15 cellular contexts compared by ENCODE assay signal in genomic region chr7:157693071-157693520, GRCh38.
DNase-seq lines count a peak whose midpoint lies in the region; ATAC-seq lines count a peak whose summit lies in the region.
"Had no signal": no experiment of that assay in that cellular context is flagged by ENCODE, and none has a peak within 500 bp of the region (broad histone marks: within the 10 kb centered on the region; RNA-seq: fewer than 3 reads in every experiment).

No MANE protein-coding gene starts in this region.

- H3K27ac Mint-ChIP-seq in activated naive CD8-positive, alpha-beta T cell treated with anti-CD3 and anti-CD28 coated beads, Interleukin-2, amount 10 ng/mL, durations not matched to agents 7 days and 5 days = no peak overlapping the region
- no peak overlapping the region for H3K27ac Mint-ChIP-seq in activated naive CD8-positive, alpha-beta T cell treated with anti-CD3 and anti-CD28 coated beads, Interleukin-2, amount 50 U/mL, for 24 hours
- no peak overlapping the region for H3K27ac Mint-ChIP-seq in activated T-helper 2 cell treated with anti-CD3 and anti-CD28 coated beads, Interferon-gamma antibody, Interleukin-2, Interleukin-4, amounts not matched to agents 10 μg/mL and 5 μg/mL and 100 μg/mL, durations not matched to agents 14 hours and 24 hours and 36 hours

- peak; percentile 31 for DNase-seq in activated naive CD8-positive, alpha-beta T cell treated with anti-CD3 and anti-CD28 coated beads, Interleukin-2, amount 10 ng/mL, durations not matched to agents 7 days and 5 days
- no peak for DNase-seq in activated naive CD8-positive, alpha-beta T cell treated with anti-CD3 and anti-CD28 coated beads, Interleukin-2, amount 50 U/mL, for 24 hours
- DNase-seq in NCI-H146 treated with DMSO at 0.1 percent for 48 hours (lab: John Stamatoyannopoulos, UW; ENCODE audit: unreplicated experiment) (peak; percentile 49), islet precursor cell (peak; percentile 43), foreskin melanocyte (no peak)
- DNase-seq in stimulated activated CD8-positive, alpha-beta memory T cell treated with anti-CD3 and anti-CD28 coated beads, Interleukin-4, amount 100 ng/mL, for 48 hours = peak; percentile 22
- no peak for DNase-seq in activated T-helper 2 cell treated with anti-CD3 and anti-CD28 coated beads, Interferon-gamma antibody, Interleukin-2, Interleukin-4, amounts not matched to agents 10 μg/mL and 5 μg/mL and 100 μg/mL, durations not matched to agents 14 hours and 24 hours and 36 hours (ENCODE audit: low spot score)
- DNase-seq: activated T-cell treated with anti-CD3 and anti-CD28 coated beads for 4 hours, cortex of kidney, lower lobe of right lung, NCI-H1436, NCI-H446 treated with DMSO at 0.1 percent for 48 hours, nucleus accumbens, PC-9 had no signal

- peaks cover 2% of the 10 kb centered on the region for H3K9me3 Mint-ChIP-seq in activated naive CD8-positive, alpha-beta T cell treated with anti-CD3 and anti-CD28 coated beads, Interleukin-2, amount 10 ng/mL, durations not matched to agents 7 days and 5 days
- peaks cover 4% of the 10 kb centered on the region for H3K9me3 Mint-ChIP-seq in activated naive CD8-positive, alpha-beta T cell treated with anti-CD3 and anti-CD28 coated beads, Interleukin-2, amount 50 U/mL, for 24 hours
- no peaks in the 10 kb centered on the region for H3K9me3 Mint-ChIP-seq in activated T-helper 2 cell treated with anti-CD3 and anti-CD28 coated beads, Interferon-gamma antibody, Interleukin-2, Interleukin-4, amounts not matched to agents 10 μg/mL and 5 μg/mL and 100 μg/mL, durations not matched to agents 14 hours and 24 hours and 36 hours

- H3K4me3 Mint-ChIP-seq in activated naive CD8-positive, alpha-beta T cell treated with anti-CD3 and anti-CD28 coated beads, Interleukin-2, amount 10 ng/mL, durations not matched to agents 7 days and 5 days = no peak overlapping the region
- H3K4me3 Mint-ChIP-seq in activated naive CD8-positive, alpha-beta T cell treated with anti-CD3 and anti-CD28 coated beads, Interleukin-2, amount 50 U/mL, for 24 hours = no peak overlapping the region
- H3K4me3 Mint-ChIP-seq in activated T-helper 2 cell treated with anti-CD3 and anti-CD28 coated beads, Interferon-gamma antibody, Interleukin-2, Interleukin-4, amounts not matched to agents 10 μg/mL and 5 μg/mL and 100 μg/mL, durations not matched to agents 14 hours and 24 hours and 36 hours (ENCODE audit: low read depth) = no peak overlapping the region

- intact Hi-C loops in activated T-helper 2 cell treated with anti-CD3 and anti-CD28 coated beads, Interferon-gamma antibody, Interleukin-2, Interleukin-4, amounts not matched to agents 10 μg/mL and 5 μg/mL and 100 μg/mL, durations not matched to agents 14 hours and 24 hours and 36 hours (cut with micrococcal nuclease) = no loop called here

- H3K27me3 Mint-ChIP-seq in activated naive CD8-positive, alpha-beta T cell treated with anti-CD3 and anti-CD28 coated beads, Interleukin-2, amount 10 ng/mL, durations not matched to agents 7 days and 5 days = peaks cover 40% of the 10 kb centered on the region
- H3K27me3 Mint-ChIP-seq in activated naive CD8-positive, alpha-beta T cell treated with anti-CD3 and anti-CD28 coated beads, Interleukin-2, amount 50 U/mL, for 24 hours = peaks cover 41% of the 10 kb centered on the region
- peaks cover 41% of the 10 kb centered on the region for H3K27me3 Mint-ChIP-seq in activated T-helper 2 cell treated with anti-CD3 and anti-CD28 coated beads, Interferon-gamma antibody, Interleukin-2, Interleukin-4, amounts not matched to agents 10 μg/mL and 5 μg/mL and 100 μg/mL, durations not matched to agents 14 hours and 24 hours and 36 hours (ENCODE audit: low read depth)

- no peaks in the 10 kb centered on the region for H3K36me3 Mint-ChIP-seq in activated naive CD8-positive, alpha-beta T cell treated with anti-CD3 and anti-CD28 coated beads, Interleukin-2, amount 10 ng/mL, durations not matched to agents 7 days and 5 days
- H3K36me3 Mint-ChIP-seq in activated naive CD8-positive, alpha-beta T cell treated with anti-CD3 and anti-CD28 coated beads, Interleukin-2, amount 50 U/mL, for 24 hours (ENCODE audit: low read depth) = no peaks in the 10 kb centered on the region
- no peaks in the 10 kb centered on the region for H3K36me3 Mint-ChIP-seq in activated T-helper 2 cell treated with anti-CD3 and anti-CD28 coated beads, Interferon-gamma antibody, Interleukin-2, Interleukin-4, amounts not matched to agents 10 μg/mL and 5 μg/mL and 100 μg/mL, durations not matched to agents 14 hours and 24 hours and 36 hours (ENCODE audit: low read depth)

- ATAC-seq in activated naive CD8-positive, alpha-beta T cell treated with anti-CD3 and anti-CD28 coated beads, Interleukin-2, amount 10 ng/mL, durations not matched to agents 7 days and 5 days (ENCODE audit: low read depth) = no peak
- ATAC-seq in activated naive CD8-positive, alpha-beta T cell treated with anti-CD3 and anti-CD28 coated beads, Interleukin-2, amount 50 U/mL, for 24 hours = no peak
- no peak for ATAC-seq in HG02870 (IDR thresholded peaks at IDR 0.05; ENCODE audit: unreplicated experiment)

- peaks cover 5% of the 10 kb centered on the region for H3K4me1 Mint-ChIP-seq in activated naive CD8-positive, alpha-beta T cell treated with anti-CD3 and anti-CD28 coated beads, Interleukin-2, amount 10 ng/mL, durations not matched to agents 7 days and 5 days
- peaks cover 11% of the 10 kb centered on the region for H3K4me1 Mint-ChIP-seq in activated naive CD8-positive, alpha-beta T cell treated with anti-CD3 and anti-CD28 coated beads, Interleukin-2, amount 50 U/mL, for 24 hours
- H3K4me1 Mint-ChIP-seq in activated T-helper 2 cell treated with anti-CD3 and anti-CD28 coated beads, Interferon-gamma antibody, Interleukin-2, Interleukin-4, amounts not matched to agents 10 μg/mL and 5 μg/mL and 100 μg/mL, durations not matched to agents 14 hours and 24 hours and 36 hours (ENCODE audit: low read depth) = peaks cover 7% of the 10 kb centered on the region

- POLR2A ChIA-PET in activated naive CD8-positive, alpha-beta T cell treated with anti-CD3 and anti-CD28 coated beads, Interleukin-2, amount 10 ng/mL, durations not matched to agents 7 days and 5 days (lab: Charles Lee) = no interaction called here

Comparison
In these comparisons a context has a peak if more than half of its experiments do, and no peak if none do; other contexts are left out.
1. DNase-seq: peak in activated naive CD8-positive, alpha-beta T cell treated with anti-CD3 and anti-CD28 coated beads, Interleukin-2, amount 10 ng/mL, durations not matched to agents 7 days and 5 days (single experiment), NCI-H146 treated with DMSO at 0.1 percent for 48 hours (single experiment), islet precursor cell (single experiment) and stimulated activated CD8-positive, alpha-beta memory T cell treated with anti-CD3 and anti-CD28 coated beads, Interleukin-4, amount 100 ng/mL, for 48 hours (single experiment); none in activated naive CD8-positive, alpha-beta T cell treated with anti-CD3 and anti-CD28 coated beads, Interleukin-2, amount 50 U/mL, for 24 hours (single experiment), foreskin melanocyte (single experiment) and activated T-helper 2 cell treated with anti-CD3 and anti-CD28 coated beads, Interferon-gamma antibody, Interleukin-2, Interleukin-4, amounts not matched to agents 10 μg/mL and 5 μg/mL and 100 μg/mL, durations not matched to agents 14 hours and 24 hours and 36 hours (single experiment).